ENCODE assay signal across 9 cellular contexts in genomic region chr2:26846881-26847662, GRCh38. TPM values are rescaled to one million over a fixed set of nuclear protein-coding genes. Genes with fewer than 3 reads are reported as not detected.
A peak's percentile ranks its signal among the peaks of the same experiment; 100 is the strongest.
DNase-seq lines count a peak whose midpoint lies in the region; ATAC-seq and TF ChIP-seq lines count a peak whose summit lies in the region.
"Had no signal": no experiment of that assay in that cellular context is flagged by ENCODE, and none has a peak within 500 bp of the region (broad histone marks: within the 10 kb centered on the region; RNA-seq: fewer than 3 reads in every experiment).

No MANE protein-coding gene starts in this region.

- 0 out of 2 replicates have a peak overlapping the region, but pooled peaks have one; percentile 16 for H3K4me2 ChIP-seq in OCI-LY7 (ENCODE audit: low read length)

- no peak overlapping the region for H3K4me3 ChIP-seq in OCI-LY7 (ENCODE audit: low read depth, low read length, poor library complexity, severe bottlenecking)
- peak overlapping the region in 4 of 7 experiments; percentile 3 to 37 (median 23) for H3K4me3 ChIP-seq in skin epidermis

- H2AFZ ChIP-seq in OCI-LY7 (ENCODE audit: low read length) = no peak overlapping the region

- H3K4me1 Mint-ChIP-seq in glutamatergic neuron (ENCODE audit: low read depth, unreplicated experiment) = peaks cover 19% of the 10 kb centered on the region

- H3K4me3 Mint-ChIP-seq in glutamatergic neuron (ENCODE audit: unreplicated experiment) = peak overlapping the region; percentile 83

- POLR2A ChIA-PET in OCI-LY7 (lab: Charles Lee) = no interaction called here

- no peaks in the 10 kb centered on the region for H3K79me2 ChIP-seq in OCI-LY7 (ENCODE audit: insufficient read depth, low read depth, low read length)

- H4K20me1 ChIP-seq in OCI-LY7 (ENCODE audit: insufficient read depth, low read length) = no peaks in the 10 kb centered on the region

- H3K9me3 Mint-ChIP-seq in glutamatergic neuron (ENCODE audit: unreplicated experiment) = peaks cover 12% of the 10 kb centered on the region

- no peaks in the 10 kb centered on the region for H3K4me1 ChIP-seq in OCI-LY7 (ENCODE audit: insufficient read depth, low read length, poor library complexity, severe bottlenecking)

- CTCF ChIA-PET in OCI-LY7 (lab: Charles Lee; ENCODE audit: unreplicated experiment) = interaction anchor here (0.5 kb wide), 1 partner anchor 38 kb away, joined by 6 read pairs; no protein-coding TSS in a partner anchor

- peak overlapping the region; percentile 43 for H3K27ac Mint-ChIP-seq in glutamatergic neuron (ENCODE audit: unreplicated experiment)

- H3K36me3 ChIP-seq in OCI-LY7 (ENCODE audit: insufficient read depth, low read length) = no peaks in the 10 kb centered on the region

- BruUV-seq in OCI-LY7 (replicated peaks; lab: Mats Ljungman, UMichigan) = no TSS peak

- H3K36me3 Mint-ChIP-seq in glutamatergic neuron (ENCODE audit: unreplicated experiment) = no peaks in the 10 kb centered on the region

- ATAC-seq in GM18498 (IDR thresholded peaks at IDR 0.05; ENCODE audit: unreplicated experiment) (no peak), GM21526 (IDR thresholded peaks at IDR 0.05; ENCODE audit: low FRiP score, unreplicated experiment) (no peak), GM18861 (IDR thresholded peaks at IDR 0.05; ENCODE audit: unreplicated experiment) (no peak)

- intact Hi-C loops in OCI-LY7 (cut with micrococcal nuclease; ENCODE audit: unreplicated experiment) = loop anchor here (1.0 to 5.0 kb wide), 4 partner anchors 75 to 445 kb away; no protein-coding TSS in a partner anchor

- DNase-seq in NCI-H82 (lab: John Stamatoyannopoulos, UW) (peak; percentile 76), NCI-H82 treated with DMSO at 0.1 percent for 48 hours (lab: John Stamatoyannopoulos, UW; ENCODE audit: unreplicated experiment) (no peak), OCI-LY7 (ENCODE audit: low spot score) (no peak), glutamatergic neuron (peak; percentile 46)

- H3K9me2 ChIP-seq in OCI-LY7 (ENCODE audit: insufficient read depth, low read length) = no peaks in the 10 kb centered on the region

- H3K9me3 ChIP-seq in OCI-LY7 (ENCODE audit: low read length) = no peaks in the 10 kb centered on the region

- peaks cover 12% of the 10 kb centered on the region for H3K27me3 Mint-ChIP-seq in glutamatergic neuron (ENCODE audit: unreplicated experiment)

- no peak overlapping the region for H3K27ac ChIP-seq in OCI-LY7 (ENCODE audit: low read depth, low read length, poor library complexity, severe bottlenecking)
- H3K27ac ChIP-seq in skin epidermis = no peak overlapping the region

- TF ChIP-seq CTCF in OCI-LY7 (conservative IDR thresholded peaks at IDR 0.05; ENCODE audit: low read length) (no peak), glutamatergic neuron (IDR thresholded peaks at IDR 0.05; ENCODE audit: partially characterized antibody, unreplicated experiment) (no peak)

RNA-seq across cellular contexts. Expression of gene DPYSL5, which starts 0.9 kb away (rescaled TPM):
- total RNA-seq in OCI-LY7 (2014; rRNA removed; shearing (Covaris generic)) = not detected in 2 replicates
- total RNA-seq in OCI-LY7 (2022) = not detected in 2 replicates
- total RNA-seq in glutamatergic neuron (ENCODE audit: unreplicated experiment) = 313 TPM
- total RNA-seq: SK-MEL-5 had no signal

Comparison
In these comparisons a context has a peak if more than half of its experiments do, and no peak if none do; other contexts are left out.
1. DNase-seq: peak in NCI-H82 (single experiment) and glutamatergic neuron (single experiment); none in NCI-H82 treated with DMSO at 0.1 percent for 48 hours (single experiment) and OCI-LY7 (single experiment).
2. RNA of gene DPYSL5, which starts 0.9 kb away (total RNA-seq): 313 TPM in glutamatergic neuron (single experiment); not detected in OCI-LY7; every median in the first group is over 100 times any median in the second.